ENCODE assay signal across 16 cellular contexts in genomic region chr5:141260458-141261237, GRCh38. TPM values are rescaled to one million over a fixed set of nuclear protein-coding genes. Genes with fewer than 3 reads are reported as not detected.
DNase-seq lines count a peak whose midpoint lies in the region; ATAC-seq and TF ChIP-seq lines count a peak whose summit lies in the region.
"Had no signal": no experiment of that assay in that cellular context is flagged by ENCODE, and none has a peak within 500 bp of the region (broad histone marks: within the 10 kb centered on the region; RNA-seq: fewer than 3 reads in every experiment).

No MANE protein-coding gene starts in this region.

- in situ Hi-C loops in astrocyte of the spinal cord (cut with HindIII; ENCODE audit: low sequenced_read_pairs), result no loop called here

- H3K9me2 ChIP-seq in Karpas-422 (replicated peaks; ENCODE audit: insufficient read depth, low read length), result no peaks in the 10 kb centered on the region

- H3K4me3 ChIP-seq in Karpas-422 (ENCODE audit: low read length), result 0 out of 2 replicates have a peak overlapping the region, but pooled peaks have one; percentile 9
- no peak overlapping the region for H3K4me3 ChIP-seq in astrocyte of the spinal cord (ENCODE audit: low read depth, low read length)
- H3K4me3 ChIP-seq in liver (ENCODE audit: low read depth in 1 of 3, low read length in 3 of 3), result peak overlapping the region in 2 of 3 donors; percentile 18 to 56
- H3K4me3 ChIP-seq: ovary, smooth muscle cell had no signal

- no peak for TF ChIP-seq RAD21 in liver (IDR thresholded peaks at IDR 0.05)

- H3K4me1 ChIP-seq in Karpas-422 (ENCODE audit: low read length), result no peaks in the 10 kb centered on the region
- H3K4me1 ChIP-seq in liver (ENCODE audit: control insufficient read depth in 4 of 4, insufficient read depth in 4 of 4, low read length in 3 of 4), result no peaks in the 10 kb centered on the region

- H3K4me2 ChIP-seq in Karpas-422 (ENCODE audit: low read depth, low read length, poor library complexity, severe bottlenecking), result no peak overlapping the region
- H3K4me2 ChIP-seq: smooth muscle cell had no signal

- peaks cover 61% of the 10 kb centered on the region for H3K9me3 ChIP-seq in Karpas-422 (ENCODE audit: low read length)
- peaks cover 34 to 90% (median 65%) of the 10 kb centered on the region in 4 donors for H3K9me3 ChIP-seq in liver (ENCODE audit: control insufficient read depth in 4 of 4, low read length in 3 of 4)

- TF ChIP-seq CTCF in astrocyte of the spinal cord (IDR thresholded peaks at IDR 0.05; ENCODE audit: low read depth, low read length), result no peak
- no peak for TF ChIP-seq CTCF in liver (IDR thresholded peaks at IDR 0.05; ENCODE audit: low read depth, low read length, missing input control)

- no peaks in the 10 kb centered on the region for H3K27me3 ChIP-seq in Karpas-422 (ENCODE audit: low read length)
- no peaks in the 10 kb centered on the region for H3K27me3 ChIP-seq in liver (ENCODE audit: control insufficient read depth in 4 of 4, insufficient read depth in 4 of 4, low read length in 3 of 4)
- H3K27me3 ChIP-seq: ovary had no signal

- WGBS in liver, result 60% methylated on average over 5 of the region's 5 CpGs

- ATAC-seq in HG02759 (IDR thresholded peaks at IDR 0.05; ENCODE audit: unreplicated experiment), result no peak
- no peak for ATAC-seq in GM18873 (IDR thresholded peaks at IDR 0.05; ENCODE audit: low FRiP score, unreplicated experiment)
- ATAC-seq: stimulated activated naive CD8-positive, alpha-beta T cell treated with anti-CD3 and anti-CD28 coated beads, Interleukin-15, Interleukin-2, amounts not matched to agents 100 U/mL and 50 U/mL, for 24 hours had no signal

- H2AFZ ChIP-seq in Karpas-422 (ENCODE audit: low read length), result no peak overlapping the region

- H3K9ac ChIP-seq in Karpas-422 (ENCODE audit: low read length), result no peak overlapping the region
- no peak overlapping the region for H3K9ac ChIP-seq in liver (ENCODE audit: low read depth in 1 of 2, low read length in 2 of 2)

- no peaks in the 10 kb centered on the region for H4K20me1 ChIP-seq in Karpas-422 (ENCODE audit: insufficient read depth, low read depth, low read length)

- no peaks in the 10 kb centered on the region for H3K79me2 ChIP-seq in Karpas-422 (ENCODE audit: low read length)

- DNase-seq in EL, result peak; percentile 3
- DNase-seq in Karpas-422, result peak; percentile 48
- peak; percentile 29 for DNase-seq in astrocyte of the spinal cord (ENCODE audit: low read depth, low spot score)
- no peak for DNase-seq in stimulated activated CD4-positive, alpha-beta T cell treated with anti-CD3 and anti-CD28 coated beads, Interleukin-4, amount 100 ng/mL, for 1 hour
- DNase-seq in NCI-H524 treated with DMSO at 0.1 percent for 48 hours (lab: John Stamatoyannopoulos, UW), result no peak
- DNase-seq: activated gamma-delta T cell; NCI-H69; ovary; stimulated activated naive CD8-positive, alpha-beta T cell treated with anti-CD3 and anti-CD28 coated beads, Interleukin-15, Interleukin-2, amounts not matched to agents 100 U/mL and 50 U/mL, for 24 hours had no signal

- H3K36me3 ChIP-seq in Karpas-422 (ENCODE audit: insufficient read depth, low read length) (no peaks in the 10 kb centered on the region), liver (ENCODE audit: control insufficient read depth in 4 of 4, insufficient read depth in 3 of 4, low read depth in 1 of 4, low read length in 3 of 4) (no peaks in the 10 kb centered on the region)
- H3K36me3 ChIP-seq: ovary had no signal

- H3K27ac ChIP-seq in Karpas-422 (ENCODE audit: low read length) (no peak overlapping the region), liver (ENCODE audit: low read depth in 1 of 2, low read length in 2 of 2) (no peak overlapping the region)
- H3K27ac ChIP-seq: ovary had no signal

TF ChIP-seq in liver, 16 proteins besides CTCF, POLR2A, EP300 and RAD21:
- TF ChIP-seq RXRA (IDR thresholded peaks at IDR 0.05), result no peak
- TF ChIP-seq HNF4G (IDR thresholded peaks at IDR 0.05), result no peak
- TF ChIP-seq TAF1 (conservative IDR thresholded peaks at IDR 0.05), result no peak
- no peak for TF ChIP-seq GABPA (IDR thresholded peaks at IDR 0.05 in 1 of 2, conservative IDR thresholded peaks at IDR 0.05 in 1 of 2)
- no peak for TF ChIP-seq ZBTB33 (IDR thresholded peaks at IDR 0.05)
- no peak for TF ChIP-seq FOXA2 (IDR thresholded peaks at IDR 0.05)
- TF ChIP-seq SP1 (IDR thresholded peaks at IDR 0.05), result no peak

RNA-seq across cellular contexts. Expression of gene PCDHB15, which starts 15.5 kb away (rescaled TPM):
- total RNA-seq in Karpas-422 (2014; rRNA removed; shearing (Covaris generic); ENCODE audit: low replicate concordance), result 0.25 TPM in 1 of 2 replicates, not detected in the other
- total RNA-seq in liver, result under 1 TPM; 0.28 to 0.59 TPM
- under 1 TPM; 0.21 to 0.52 TPM for polyA plus RNA-seq in liver
- total RNA-seq: mononuclear cell had no signal

RNA-seq across cellular contexts. Expression of gene PCDHB14, which starts 37.5 kb away (rescaled TPM):
- total RNA-seq in Karpas-422 (2014; rRNA removed; shearing (Covaris generic); ENCODE audit: low replicate concordance), result 0.48 and 0.90 TPM in 2 replicates
- total RNA-seq in liver, result under 1 TPM; 0.42 to 0.47 TPM
- under 1 TPM; 0.10 to 0.23 TPM for polyA plus RNA-seq in liver
- total RNA-seq: mononuclear cell had no signal

RNA-seq across cellular contexts. Expression of gene SLC25A2, which starts 43.2 kb away (rescaled TPM):
- 0.65 and 0.82 TPM in 2 replicates for total RNA-seq in Karpas-422 (2014; rRNA removed; shearing (Covaris generic); ENCODE audit: low replicate concordance)
- under 1 TPM; 0.19 to 0.42 TPM for total RNA-seq in liver
- not detected for polyA plus RNA-seq in liver
- total RNA-seq: H4, smooth muscle cell had no signal
- polyA plus RNA-seq: BJ had no signal

RNA-seq across cellular contexts. Expression of gene PCDHB13, which starts 46.9 kb away (rescaled TPM):
- total RNA-seq in Karpas-422 (2014; rRNA removed; shearing (Covaris generic); ENCODE audit: low replicate concordance), result 0.19 and 0.69 TPM in 2 replicates
- total RNA-seq in liver, result under 1 TPM; 0.19 to 0.42 TPM
- under 1 TPM; 0.11 to 0.17 TPM for polyA plus RNA-seq in liver
- total RNA-seq: mononuclear cell had no signal

RNA-seq across cellular contexts. Expression of gene PCDHB12, which starts 52.1 kb away (rescaled TPM):
- total RNA-seq in Karpas-422 (2014; rRNA removed; shearing (Covaris generic); ENCODE audit: low replicate concordance), result not detected in 2 replicates
- total RNA-seq in liver, result under 1 TPM; 0.28 to 0.33 TPM
- under 1 TPM; 0.06 to 0.12 TPM for polyA plus RNA-seq in liver
- total RNA-seq: mononuclear cell had no signal

Comparison
In these comparisons a context has a peak if more than half of its experiments do, and no peak if none do; other contexts are left out.
1. DNase-seq: peak in EL (single experiment), Karpas-422 (single experiment) and astrocyte of the spinal cord (single experiment); none in stimulated activated CD4-positive, alpha-beta T cell treated with anti-CD3 and anti-CD28 coated beads, Interleukin-4, amount 100 ng/mL, for 1 hour (single experiment) and NCI-H524 treated with DMSO at 0.1 percent for 48 hours (single experiment).